3 cellular contexts compared by ENCODE assay signal in the genomic region with DNA sequence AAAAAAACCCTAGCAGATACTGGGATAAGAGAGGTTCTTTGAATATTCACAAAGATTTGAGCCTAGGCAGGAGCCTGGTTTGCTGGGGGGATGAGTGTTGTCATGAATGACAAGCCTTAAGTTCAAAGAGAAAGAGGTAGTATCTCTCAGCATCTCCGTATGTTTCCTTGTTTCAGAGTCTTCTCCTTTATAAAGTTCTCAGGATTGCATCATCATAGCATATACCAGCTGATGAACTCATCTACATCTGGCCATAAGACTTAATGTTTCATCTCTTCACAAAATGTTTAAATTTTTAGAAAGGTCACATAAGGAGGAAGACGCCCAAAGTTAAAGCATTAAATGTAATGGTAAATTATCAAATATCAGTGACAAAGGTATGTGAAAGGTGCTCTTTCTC.
TF ChIP-seq lines count a peak whose summit lies in the region.

No MANE protein-coding gene starts in this region.

TF ChIP-seq in HepG2, 621 proteins besides CTCF, POLR2A, EP300 and RAD21:
- TF ChIP-seq, protein P1, sequence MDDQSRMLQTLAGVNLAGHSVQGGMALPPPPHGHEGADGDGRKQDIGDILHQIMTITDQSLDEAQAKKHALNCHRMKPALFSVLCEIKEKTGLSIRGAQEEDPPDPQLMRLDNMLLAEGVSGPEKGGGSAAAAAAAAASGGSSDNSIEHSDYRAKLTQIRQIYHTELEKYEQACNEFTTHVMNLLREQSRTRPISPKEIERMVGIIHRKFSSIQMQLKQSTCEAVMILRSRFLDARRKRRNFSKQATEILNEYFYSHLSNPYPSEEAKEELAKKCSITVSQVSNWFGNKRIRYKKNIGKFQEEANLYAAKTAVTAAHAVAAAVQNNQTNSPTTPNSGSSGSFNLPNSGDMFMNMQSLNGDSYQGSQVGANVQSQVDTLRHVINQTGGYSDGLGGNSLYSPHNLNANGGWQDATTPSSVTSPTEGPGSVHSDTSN (CRISPR knock-in tag; IDR thresholded peaks at IDR 0.05; ENCODE audit: borderline replicate concordance): no peak
- TF ChIP-seq AKAP8 (CRISPR knock-in tag; IDR thresholded peaks at IDR 0.05) (no peak), ATF7 (IDR thresholded peaks at IDR 0.05) (peak; percentile 56), ATF7 (CRISPR knock-in tag; IDR thresholded peaks at IDR 0.05) (no peak), ZNF446 (CRISPR knock-in tag; IDR thresholded peaks at IDR 0.05) (no peak), CEBPB (IDR thresholded peaks at IDR 0.05; ENCODE audit: borderline replicate concordance, low read depth, low read length) (peak; percentile 72; the same call in 1 of the 2 replicates)
TF ChIP-seq in HepG2: peak in this region for 2.

TF ChIP-seq in IMR-90, 13 proteins besides CTCF, POLR2A, EP300 and RAD21:
- TF ChIP-seq BHLHE40 (IDR thresholded peaks at IDR 0.05; ENCODE audit: low read depth, low read length): no peak
- peak; percentile 42; the same call in 1 of the 2 replicates for TF ChIP-seq CEBPB (IDR thresholded peaks at IDR 0.05; ENCODE audit: low read depth, low read length)

TF ChIP-seq in H1, 55 proteins besides CTCF, POLR2A, EP300 and RAD21:
- TF ChIP-seq RBBP5 (IDR thresholded peaks at IDR 0.05; ENCODE audit: borderline replicate concordance, low read depth, low read length): no peak
- no peak for TF ChIP-seq RXRA (IDR thresholded peaks at IDR 0.05; ENCODE audit: insufficient read depth, low read depth, low read length)
- TF ChIP-seq CEBPB (IDR thresholded peaks at IDR 0.05; ENCODE audit: low read depth, low read length): peak; percentile 56; the same call in 1 of the 2 replicates
- TF ChIP-seq BCL11A (IDR thresholded peaks at IDR 0.05; ENCODE audit: low read depth in 2 of 2, low read length in 2 of 2): no peak
- TF ChIP-seq, protein P2, sequence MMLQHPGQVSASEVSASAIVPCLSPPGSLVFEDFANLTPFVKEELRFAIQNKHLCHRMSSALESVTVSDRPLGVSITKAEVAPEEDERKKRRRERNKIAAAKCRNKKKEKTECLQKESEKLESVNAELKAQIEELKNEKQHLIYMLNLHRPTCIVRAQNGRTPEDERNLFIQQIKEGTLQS (IDR thresholded peaks at IDR 0.05; ENCODE audit: insufficient read depth, low read depth, low read length): no peak
- no peak for TF ChIP-seq HDAC6 (IDR thresholded peaks at IDR 0.05; ENCODE audit: low read depth, low read length)
- TF ChIP-seq POU5F1 (IDR thresholded peaks at IDR 0.05; ENCODE audit: low read depth, low read length): no peak
